ENCODE assay signal across 17 cellular contexts in the genomic region with DNA sequence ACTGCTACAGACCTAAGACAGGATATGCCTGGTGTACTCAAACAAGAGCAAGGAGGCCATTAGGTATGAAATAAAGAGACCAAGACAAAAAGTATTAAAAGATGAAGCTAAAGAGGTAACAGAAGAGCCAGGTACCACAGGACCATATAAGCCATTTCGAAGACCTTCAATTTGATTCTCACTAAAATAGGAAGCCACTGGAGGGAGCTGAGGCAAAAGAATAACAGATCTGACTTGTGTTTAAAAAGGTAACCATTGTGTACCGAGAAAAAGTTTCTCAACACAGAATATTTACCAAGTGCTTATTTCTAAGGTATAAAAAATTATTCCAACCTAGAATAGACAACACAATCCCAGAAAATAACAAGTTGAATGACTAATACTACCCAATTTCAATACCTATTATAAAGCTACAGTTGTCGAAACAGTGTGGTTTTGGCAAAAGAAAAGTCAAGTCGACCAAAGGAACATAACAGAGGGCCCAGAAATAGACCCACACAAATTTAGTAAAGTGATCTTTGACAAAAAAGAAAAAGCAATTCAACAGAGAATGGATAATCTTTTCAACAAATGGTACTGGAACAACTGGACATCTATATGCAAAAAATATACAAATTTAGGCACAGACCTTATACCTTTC.
DNase-seq lines count a peak whose midpoint lies in the region; ATAC-seq and TF ChIP-seq lines count a peak whose summit lies in the region.
"Had no signal": no experiment of that assay in that cellular context is flagged by ENCODE, and none has a peak within 500 bp of the region (broad histone marks: within the 10 kb centered on the region; RNA-seq: fewer than 3 reads in every experiment).

No MANE protein-coding gene starts in this region.

- H4K20me1 ChIP-seq in mammary epithelial cell (ENCODE audit: insufficient read depth, low read length) = no peaks in the 10 kb centered on the region

- H3K27ac ChIP-seq in heart right ventricle (peak overlapping the region in 7 of 10 donors; percentile 13 to 63 (median 25)), skeletal muscle tissue (ENCODE audit: low read depth, low read length) (peak overlapping the region; percentile 88), mammary epithelial cell (ENCODE audit: insufficient read depth, low read depth, low read length) (no peak overlapping the region)
- H3K27ac ChIP-seq: pancreas, SK-N-MC had no signal

- H3K79me2 ChIP-seq in mammary epithelial cell (ENCODE audit: insufficient read depth, low read length) = peaks cover 56% of the 10 kb centered on the region

- 61 to 66% methylated on average over 4 of the region's 4 CpGs for WGBS in heart right ventricle, 2 donors
- WGBS in mammary epithelial cell (ENCODE audit: low coverage, missing lambda C conversion rate) = 94% methylated on average over 4 of the region's 4 CpGs

- peaks cover 3 to 92% (median 64%) of the 10 kb centered on the region in 9 donors for H3K4me1 ChIP-seq in heart right ventricle
- peaks cover 42 to 63% (median 49%) of the 10 kb centered on the region in 3 donors for H3K4me1 ChIP-seq in skeletal muscle tissue (ENCODE audit: control insufficient read depth in 3 of 3, insufficient read depth in 3 of 3, low read length in 3 of 3)
- H3K4me1 ChIP-seq in mammary epithelial cell (ENCODE audit: insufficient read depth, low read length) = peaks cover 22% of the 10 kb centered on the region
- H3K4me1 ChIP-seq: pancreas had no signal

- H3K27me3 ChIP-seq in heart right ventricle = no peaks in the 10 kb centered on the region
- H3K27me3 ChIP-seq in skeletal muscle tissue (ENCODE audit: control insufficient read depth in 3 of 3, insufficient read depth in 3 of 3, low read length in 3 of 3) = no peaks in the 10 kb centered on the region
- no peaks in the 10 kb centered on the region for H3K27me3 ChIP-seq in mammary epithelial cell (ENCODE audit: insufficient read depth, low read length)
- H3K27me3 ChIP-seq: pancreas, tibial nerve had no signal

- DNase-seq in heart right ventricle (no peak), cardiac septum (ENCODE audit: low spot score) (no peak), RPMI8226 (peak; percentile 29), fibroblast of mammary gland (ENCODE audit: low read depth) (no peak), mammary epithelial cell (no peak), T-helper 1 cell (no peak)
- DNase-seq: activated CD4-positive, CD25-positive, alpha-beta regulatory T cell; activated CD8-positive, alpha-beta memory T cell treated with anti-CD3 and anti-CD28 coated beads, Interleukin-2, amount 50 U/mL, for 48 hours; DMS 273 treated with DMSO at 0.1 percent for 48 hours; NCI-H187; pancreas; stimulated activated CD8-positive, alpha-beta memory T cell treated with anti-CD3 and anti-CD28 coated beads, Interleukin-4, amount 100 ng/mL, for 48 hours had no signal

- no TSS peak for BruUV-seq in mammary epithelial cell (replicated peaks; lab: Mats Ljungman, UMichigan)

- H2AFZ ChIP-seq in mammary epithelial cell (ENCODE audit: low read depth, low read length) = no peak overlapping the region

- dilution Hi-C loops in mammary epithelial cell (cut with HindIII; ENCODE audit: low sequenced_read_pairs) = no loop called here

- H3K9me3 ChIP-seq in heart right ventricle = no peaks in the 10 kb centered on the region
- no peaks in the 10 kb centered on the region for H3K9me3 ChIP-seq in skeletal muscle tissue (ENCODE audit: control insufficient read depth in 3 of 3, low read length in 3 of 3)
- no peaks in the 10 kb centered on the region for H3K9me3 ChIP-seq in mammary epithelial cell (replicated peaks; ENCODE audit: insufficient read depth, low read length)
- H3K9me3 ChIP-seq: pancreas, tibial nerve had no signal

- H3K4me2 ChIP-seq in mammary epithelial cell (ENCODE audit: insufficient read depth, low read depth, low read length) = no peak overlapping the region

- no peak overlapping the region for H3K4me3 ChIP-seq in heart right ventricle
- H3K4me3 ChIP-seq in fibroblast of mammary gland (ENCODE audit: control insufficient read depth, low read depth, low read length) = no peak overlapping the region
- no peak overlapping the region for H3K4me3 ChIP-seq in skeletal muscle tissue (ENCODE audit: low read length in 3 of 3)
- no peak overlapping the region for H3K4me3 ChIP-seq in mammary epithelial cell (replicated peaks in 1 of 3; ENCODE audit: insufficient read depth in 1 of 3, low read depth in 2 of 3, low read length in 3 of 3)
- H3K4me3 ChIP-seq: K562, pancreas, SK-N-MC, tibial nerve had no signal

- intact Hi-C loops in heart right ventricle (cut with DNase I) (loop anchor here in 9 of 10 donors (2.0 to 10.0 kb wide), 7 partner anchors 39 to 133 kb away; no protein-coding TSS in a partner anchor), cardiac septum (cut with DNase I) (no loop called here), mammary epithelial cell (cut with micrococcal nuclease) (loop anchor here (5.0 to 10.0 kb wide), 2 partner anchors 187 to 549 kb away; partner anchors contain the start of genes BEND6 and PRIM2)

- in situ Hi-C loops in mammary epithelial cell (cut with MboI; ENCODE audit: low sequenced_read_pairs in 2 of 2) = no loop called here

- no peak overlapping the region for H3K9ac ChIP-seq in skeletal muscle tissue (ENCODE audit: low read depth in 1 of 3, low read length in 3 of 3)
- H3K9ac ChIP-seq in mammary epithelial cell (ENCODE audit: insufficient read depth, low read length) = no peak overlapping the region

- peak in 4 of 8 donors; percentile 33 to 50 (median 38) for ATAC-seq in heart right ventricle
- no peak for ATAC-seq in HG03095 (IDR thresholded peaks at IDR 0.05; ENCODE audit: unreplicated experiment)
- ATAC-seq: K562, pancreas had no signal

- TF ChIP-seq CTCF in heart right ventricle (IDR thresholded peaks at IDR 0.05) (peak in 6 of 9 donors; percentile 13 to 51 (median 38)), fibroblast of mammary gland (conservative IDR thresholded peaks at IDR 0.05; ENCODE audit: control insufficient read depth, insufficient read depth, low read depth, low read length) (peak; percentile 9), mammary epithelial cell (conservative IDR thresholded peaks at IDR 0.05 in 1 of 2, IDR thresholded peaks at IDR 0.05 in 1 of 2; ENCODE audit: extremely low read depth in 1 of 2, insufficient read depth in 1 of 2, low read depth in 1 of 2, low read length in 2 of 2) (peak in 1 of 2 donors; percentile 27)

- no peaks in the 10 kb centered on the region for H3K36me3 ChIP-seq in heart right ventricle
- H3K36me3 ChIP-seq in skeletal muscle tissue (ENCODE audit: control insufficient read depth in 3 of 3, insufficient read depth in 3 of 3, low read length in 3 of 3) = no peaks in the 10 kb centered on the region
- no peaks in the 10 kb centered on the region for H3K36me3 ChIP-seq in mammary epithelial cell (ENCODE audit: insufficient read depth, low read length)
- H3K36me3 ChIP-seq: pancreas, tibial nerve had no signal

- CTCF ChIA-PET in mammary epithelial cell (lab: Charles Lee; ENCODE audit: low non-redundant PET) = interaction anchor here (0.6 kb wide), 1 partner anchor 133 kb away, joined by 4 read pairs; no protein-coding TSS in a partner anchor
